Comparison of ENCODE assay signal across 18 cellular contexts in genomic region chr5:125725686-125726085, GRCh38.
"Had no signal": no experiment of that assay in that cellular context is flagged by ENCODE, and none has a peak within 500 bp of the region (broad histone marks: within the 10 kb centered on the region; RNA-seq: fewer than 3 reads in every experiment).

No MANE protein-coding gene starts in this region.

- H3K36me3 ChIP-seq: gastrocnemius medialis, neutrophil, right atrium auricular region, sigmoid colon, suprapubic skin, thyroid gland, upper lobe of left lung, vagina had no signal

- H3K4me3 ChIP-seq: gastrocnemius medialis, mucosa of descending colon, right atrium auricular region, sigmoid colon, suprapubic skin, thyroid gland, upper lobe of left lung, vagina had no signal

- H3K27ac ChIP-seq: dorsolateral prefrontal cortex, gastrocnemius medialis, neutrophil, right atrium auricular region, sigmoid colon, suprapubic skin, thyroid gland, upper lobe of left lung, vagina had no signal

- DNase-seq: cortex of kidney; effector CD8-positive, alpha-beta T cell; gastrocnemius medialis; glutamatergic neuron; islet precursor cell; mammary epithelial cell; mucosa of descending colon; sigmoid colon; small intestine; stimulated activated CD4-positive, alpha-beta T cell treated with anti-CD3 and anti-CD28 coated beads, Interleukin-12 subunit alpha, Interleukin-12 subunit beta, amount 100 ng/mL, for 4 hours; stimulated activated naive CD4-positive, alpha-beta T cell treated with Interleukin-2 at 50 U/mL for 16 hours; upper lobe of left lung had no signal

- H3K27me3 ChIP-seq: dorsolateral prefrontal cortex, gastrocnemius medialis, neutrophil, right atrium auricular region, sigmoid colon, suprapubic skin, thyroid gland, upper lobe of left lung, vagina had no signal

- H3K9me3 ChIP-seq: gastrocnemius medialis, mucosa of descending colon, right atrium auricular region, sigmoid colon, suprapubic skin, thyroid gland, upper lobe of left lung, vagina had no signal

- H3K4me1 ChIP-seq: gastrocnemius medialis, right atrium auricular region, sigmoid colon, suprapubic skin, thyroid gland, upper lobe of left lung, vagina had no signal
